ENCODE assay signal across 1 cellular context in the genomic region with DNA sequence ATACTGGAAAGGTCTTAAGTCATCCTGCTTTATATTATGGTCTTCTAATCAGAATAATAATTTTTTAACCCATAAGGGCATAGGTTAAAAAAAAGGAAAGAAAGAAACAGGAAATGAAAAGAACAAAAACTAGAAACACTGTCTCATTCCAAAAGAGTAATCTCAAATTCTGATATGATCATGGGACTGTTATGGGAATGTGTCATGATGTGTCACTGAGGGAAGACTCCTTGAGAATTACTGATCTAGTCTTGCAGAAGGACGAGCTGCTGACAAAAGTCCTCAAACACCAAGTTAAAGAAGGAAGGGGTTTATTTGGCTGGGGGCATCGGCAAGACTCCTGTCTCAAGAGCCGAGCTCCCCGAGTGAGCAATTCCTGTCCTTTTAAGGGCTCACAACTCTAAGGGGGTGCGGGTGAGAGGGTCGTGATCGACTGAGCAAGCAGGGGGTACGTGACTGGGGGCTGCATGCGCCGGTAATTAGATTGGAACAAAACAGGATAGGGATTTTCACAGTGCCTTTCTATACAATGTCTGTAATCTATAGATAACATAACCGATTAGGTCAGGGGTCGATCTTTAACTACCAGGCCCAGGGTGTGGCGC.
TF ChIP-seq lines count a peak whose summit lies in the region.

No MANE protein-coding gene starts in this region.

TF ChIP-seq in HepG2, 621 proteins besides CTCF, POLR2A, EP300 and RAD21 (continued from another document):
- TF ChIP-seq, protein P1, sequence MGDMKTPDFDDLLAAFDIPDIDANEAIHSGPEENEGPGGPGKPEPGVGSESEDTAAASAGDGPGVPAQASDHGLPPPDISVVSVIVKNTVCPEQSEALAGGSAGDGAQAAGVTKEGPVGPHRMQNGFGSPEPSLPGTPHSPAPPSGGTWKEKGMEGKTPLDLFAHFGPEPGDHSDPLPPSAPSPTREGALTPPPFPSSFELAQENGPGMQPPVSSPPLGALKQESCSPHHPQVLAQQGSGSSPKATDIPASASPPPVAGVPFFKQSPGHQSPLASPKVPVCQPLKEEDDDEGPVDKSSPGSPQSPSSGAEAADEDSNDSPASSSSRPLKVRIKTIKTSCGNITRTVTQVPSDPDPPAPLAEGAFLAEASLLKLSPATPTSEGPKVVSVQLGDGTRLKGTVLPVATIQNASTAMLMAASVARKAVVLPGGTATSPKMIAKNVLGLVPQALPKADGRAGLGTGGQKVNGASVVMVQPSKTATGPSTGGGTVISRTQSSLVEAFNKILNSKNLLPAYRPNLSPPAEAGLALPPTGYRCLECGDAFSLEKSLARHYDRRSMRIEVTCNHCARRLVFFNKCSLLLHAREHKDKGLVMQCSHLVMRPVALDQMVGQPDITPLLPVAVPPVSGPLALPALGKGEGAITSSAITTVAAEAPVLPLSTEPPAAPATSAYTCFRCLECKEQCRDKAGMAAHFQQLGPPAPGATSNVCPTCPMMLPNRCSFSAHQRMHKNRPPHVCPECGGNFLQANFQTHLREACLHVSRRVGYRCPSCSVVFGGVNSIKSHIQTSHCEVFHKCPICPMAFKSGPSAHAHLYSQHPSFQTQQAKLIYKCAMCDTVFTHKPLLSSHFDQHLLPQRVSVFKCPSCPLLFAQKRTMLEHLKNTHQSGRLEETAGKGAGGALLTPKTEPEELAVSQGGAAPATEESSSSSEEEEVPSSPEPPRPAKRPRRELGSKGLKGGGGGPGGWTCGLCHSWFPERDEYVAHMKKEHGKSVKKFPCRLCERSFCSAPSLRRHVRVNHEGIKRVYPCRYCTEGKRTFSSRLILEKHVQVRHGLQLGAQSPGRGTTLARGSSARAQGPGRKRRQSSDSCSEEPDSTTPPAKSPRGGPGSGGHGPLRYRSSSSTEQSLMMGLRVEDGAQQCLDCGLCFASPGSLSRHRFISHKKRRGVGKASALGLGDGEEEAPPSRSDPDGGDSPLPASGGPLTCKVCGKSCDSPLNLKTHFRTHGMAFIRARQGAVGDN (CRISPR knock-in tag; IDR thresholded peaks at IDR 0.05), result peak; percentile 32
